In the genomic region with DNA sequence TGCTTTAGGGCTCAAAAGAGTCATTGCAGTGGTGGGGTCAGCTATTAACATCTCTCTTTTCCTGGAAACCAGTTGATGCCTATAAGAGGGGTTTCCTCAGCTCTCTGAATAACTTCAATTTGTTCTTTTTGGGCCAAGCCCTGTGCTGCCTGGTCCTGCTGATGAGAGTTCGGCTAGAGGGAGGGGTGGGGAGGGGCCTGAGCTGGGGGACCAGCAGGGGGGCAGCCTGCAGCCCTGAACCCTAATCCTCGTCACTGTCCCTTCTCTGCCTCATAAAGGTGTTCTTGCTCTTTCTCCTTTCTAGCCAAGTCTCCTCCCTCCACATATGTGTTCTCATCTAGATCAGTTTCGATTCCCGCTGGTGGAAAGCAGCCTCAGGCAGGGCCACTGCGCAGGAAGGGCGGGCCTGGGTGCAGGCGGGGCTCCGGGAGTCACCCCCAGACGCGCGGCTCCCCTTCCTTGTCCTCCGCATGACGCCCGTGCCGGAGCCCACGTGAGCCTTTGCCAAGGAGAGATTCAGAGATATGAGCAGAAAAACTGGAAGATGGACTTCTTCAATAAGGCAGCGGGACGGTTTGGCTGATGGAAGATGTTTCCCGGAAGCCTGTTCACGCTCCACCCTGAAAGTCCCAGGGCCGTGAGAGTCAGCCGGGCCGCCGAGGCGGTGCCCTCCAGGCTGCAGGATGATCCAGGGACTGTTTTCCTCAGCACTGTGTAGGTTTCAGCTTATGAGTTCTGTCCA, we compare ENCODE assay signal across 8 cellular contexts. TPM values are rescaled to one million over a fixed set of nuclear protein-coding genes. Genes with fewer than 3 reads are reported as not detected.
DNase-seq lines count a peak whose midpoint lies in the region; ATAC-seq, FAIRE-seq and TF ChIP-seq lines count a peak whose summit lies in the region.

No MANE protein-coding gene starts in this region.

- no peak overlapping the region for H3K27ac ChIP-seq in HepG2 (ENCODE audit: extremely low read length, insufficient read depth, low read length)

- H3K9ac ChIP-seq in HepG2 (ENCODE audit: insufficient read depth, low read depth, low read length) = peak overlapping the region; percentile 23; the same call in 1 of the 2 replicates

- in situ Hi-C loops in HepG2 (cut with HindIII; ENCODE audit: extremely low pct_ligation_motif_present, low pct_unique_long_range_greater_than_20kb) = no loop called here

- H3K27ac Mint-ChIP-seq in dendritic cell treated with granulocyte-macrophage colony-stimulating factor and Interleukin-4, amounts not matched to agents 40 ng/mL and 50 ng/mL, for 4 days = peak overlapping the region; percentile 91

- peak overlapping the region; percentile 79 for H3K4me3 Mint-ChIP-seq in dendritic cell treated with granulocyte-macrophage colony-stimulating factor and Interleukin-4, amounts not matched to agents 40 ng/mL and 50 ng/mL, for 4 days

- no peaks in the 10 kb centered on the region for H3K36me3 ChIP-seq in HepG2 (replicated peaks in 1 of 2; ENCODE audit: control insufficient read depth in 1 of 2, insufficient read depth in 2 of 2, low read length in 2 of 2)

- peaks cover 21% of the 10 kb centered on the region for H3K4me1 Mint-ChIP-seq in dendritic cell treated with granulocyte-macrophage colony-stimulating factor and Interleukin-4, amounts not matched to agents 40 ng/mL and 50 ng/mL, for 4 days (ENCODE audit: low read depth)

- DNase-seq in AG04449 (ENCODE audit: low read depth, low spot score) (no peak), NCI-H526 treated with DMSO at 0.1 percent for 48 hours (lab: John Stamatoyannopoulos, UW) (peak; percentile 64), HepG2 (ENCODE audit: low spot score) (no peak)
- DNase-seq in activated CD4-positive, alpha-beta T cell treated with anti-CD3 and anti-CD28 coated beads, Interleukin-2, amount 50 U/mL, for 1 hour = peak; percentile 74
- DNase-seq in stimulated activated CD4-positive, alpha-beta T cell treated with anti-CD3 and anti-CD28 coated beads, Interleukin-4, amount 100 ng/mL, for 1 hour = peak; percentile 74

- no peaks in the 10 kb centered on the region for H3K27me3 Mint-ChIP-seq in dendritic cell treated with granulocyte-macrophage colony-stimulating factor and Interleukin-4, amounts not matched to agents 40 ng/mL and 50 ng/mL, for 4 days

- H2AFZ ChIP-seq in HepG2 (ENCODE audit: low read length) = peak overlapping the region; percentile 35

- no TSS peak for BruUV-seq in HepG2 (replicated peaks; lab: Mats Ljungman, UMichigan)

- TF ChIP-seq CTCF in AG04449 (IDR thresholded peaks at IDR 0.05; ENCODE audit: insufficient read depth, low read length, missing control alignments) (no peak), HepG2 (CRISPR knock-in tag; IDR thresholded peaks at IDR 0.05) (no peak)

- POLR2A ChIA-PET in AG04449 (lab: Yijun Ruan, JAX) (no interaction called here), HepG2 (lab: Yijun Ruan, JAX) (no interaction called here)

- peaks cover 12% of the 10 kb centered on the region for H3K36me3 Mint-ChIP-seq in dendritic cell treated with granulocyte-macrophage colony-stimulating factor and Interleukin-4, amounts not matched to agents 40 ng/mL and 50 ng/mL, for 4 days (ENCODE audit: low read depth)

- TF ChIP-seq RAD21 in HepG2 (CRISPR knock-in tag; IDR thresholded peaks at IDR 0.05) = no peak

- no peaks in the 10 kb centered on the region for H3K79me2 ChIP-seq in HepG2 (ENCODE audit: insufficient read depth, low read length)

- H3K4me1 ChIP-seq in HepG2 (ENCODE audit: insufficient read depth, low read length) = peaks cover 24% of the 10 kb centered on the region

- CTCF ChIA-PET in AG04449 (lab: Yijun Ruan, JAX) = interaction anchor here (1.4 to 5.6 kb wide), 3 partner anchors 9 to 120 kb away, joined by 4 to 57 read pairs (median 5); a partner anchor contains a TSS
- CTCF ChIA-PET in HepG2 (lab: Yijun Ruan, JAX; ENCODE audit: low intra/inter-chr PET ratio, low total read pairs) = no interaction called here

- 0% methylated on average over 9 of the region's 25 CpGs for WGBS in HepG2 (ENCODE audit: low lambda C conversion rate)

- TF ChIP-seq POLR2A in HepG2 (IDR thresholded peaks at IDR 0.05; ENCODE audit: insufficient read depth in 1 of 2, low read depth in 2 of 2, low read length in 2 of 2) = no peak

- FAIRE-seq in HepG2 (lab: Jason Lieb, UNC) = peak; percentile 76

- H3K9me3 ChIP-seq in HepG2 (ENCODE audit: low read length) = no peaks in the 10 kb centered on the region

- H3K9me3 Mint-ChIP-seq in dendritic cell treated with granulocyte-macrophage colony-stimulating factor and Interleukin-4, amounts not matched to agents 40 ng/mL and 50 ng/mL, for 4 days = no peaks in the 10 kb centered on the region

- H4K20me1 ChIP-seq in HepG2 (ENCODE audit: insufficient read depth, low read length) = no peaks in the 10 kb centered on the region

- H3K4me3 ChIP-seq in AG04449 (ENCODE audit: low read depth, low read length) (peak overlapping the region; percentile 65), HepG2 (replicated peaks in 1 of 3; ENCODE audit: insufficient read depth in 1 of 3, low read depth in 2 of 3, low read length in 3 of 3) (peak overlapping the region; percentile 68 to 78 (median 72))

- TF ChIP-seq EP300 in HepG2 (IDR thresholded peaks at IDR 0.05; ENCODE audit: low read depth in 2 of 2, low read length in 2 of 2) (no peak), HepG2 (CRISPR knock-in tag; IDR thresholded peaks at IDR 0.05; ENCODE audit: borderline replicate concordance) (no peak)

- intact Hi-C loops in dendritic cell treated with granulocyte-macrophage colony-stimulating factor and Interleukin-4, amounts not matched to agents 40 ng/mL and 50 ng/mL, for 4 days (cut with micrococcal nuclease) = loop anchor here (2.0 kb wide), 1 partner anchor 13 kb away; no protein-coding TSS in a partner anchor
- intact Hi-C loops in HepG2 (cut with micrococcal nuclease; ENCODE audit: unreplicated experiment) = no loop called here

- H3K27me3 ChIP-seq in HepG2 (ENCODE audit: control insufficient read depth in 1 of 2, insufficient read depth in 2 of 2, low read length in 2 of 2) = no peaks in the 10 kb centered on the region; a peak in 1 of 5 replicates

- H3K4me2 ChIP-seq in HepG2 (ENCODE audit: low read depth, low read length) = peak overlapping the region; percentile 73

- ATAC-seq in GM18909 (IDR thresholded peaks at IDR 0.05; ENCODE audit: poor library complexity, unreplicated experiment) (peak; percentile 88), HG03280 (IDR thresholded peaks at IDR 0.05; ENCODE audit: unreplicated experiment) (peak; percentile 80), HepG2 (peak; percentile 93)

TF ChIP-seq in HepG2, 621 proteins besides CTCF, POLR2A, EP300 and RAD21 (continues in another document):
- TF ChIP-seq YEATS4 (CRISPR knock-in tag; IDR thresholded peaks at IDR 0.05; ENCODE audit: borderline replicate concordance) (peak; percentile 47), ZBTB38 (CRISPR knock-in tag; IDR thresholded peaks at IDR 0.05) (no peak), ZBTB7B (CRISPR knock-in tag; IDR thresholded peaks at IDR 0.05) (no peak), TGIF2 (CRISPR knock-in tag; IDR thresholded peaks at IDR 0.05) (no peak), PCBP1 (IDR thresholded peaks at IDR 0.05; ENCODE audit: borderline replicate concordance, low read depth, low read length) (no peak), ATF7 (IDR thresholded peaks at IDR 0.05) (no peak), ATF7 (CRISPR knock-in tag; IDR thresholded peaks at IDR 0.05) (no peak), MED13 (CRISPR knock-in tag; IDR thresholded peaks at IDR 0.05) (no peak)
- TF ChIP-seq, protein P1, sequence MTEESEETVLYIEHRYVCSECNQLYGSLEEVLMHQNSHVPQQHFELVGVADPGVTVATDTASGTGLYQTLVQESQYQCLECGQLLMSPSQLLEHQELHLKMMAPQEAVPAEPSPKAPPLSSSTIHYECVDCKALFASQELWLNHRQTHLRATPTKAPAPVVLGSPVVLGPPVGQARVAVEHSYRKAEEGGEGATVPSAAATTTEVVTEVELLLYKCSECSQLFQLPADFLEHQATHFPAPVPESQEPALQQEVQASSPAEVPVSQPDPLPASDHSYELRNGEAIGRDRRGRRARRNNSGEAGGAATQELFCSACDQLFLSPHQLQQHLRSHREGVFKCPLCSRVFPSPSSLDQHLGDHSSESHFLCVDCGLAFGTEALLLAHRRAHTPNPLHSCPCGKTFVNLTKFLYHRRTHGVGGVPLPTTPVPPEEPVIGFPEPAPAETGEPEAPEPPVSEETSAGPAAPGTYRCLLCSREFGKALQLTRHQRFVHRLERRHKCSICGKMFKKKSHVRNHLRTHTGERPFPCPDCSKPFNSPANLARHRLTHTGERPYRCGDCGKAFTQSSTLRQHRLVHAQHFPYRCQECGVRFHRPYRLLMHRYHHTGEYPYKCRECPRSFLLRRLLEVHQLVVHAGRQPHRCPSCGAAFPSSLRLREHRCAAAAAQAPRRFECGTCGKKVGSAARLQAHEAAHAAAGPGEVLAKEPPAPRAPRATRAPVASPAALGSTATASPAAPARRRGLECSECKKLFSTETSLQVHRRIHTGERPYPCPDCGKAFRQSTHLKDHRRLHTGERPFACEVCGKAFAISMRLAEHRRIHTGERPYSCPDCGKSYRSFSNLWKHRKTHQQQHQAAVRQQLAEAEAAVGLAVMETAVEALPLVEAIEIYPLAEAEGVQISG (CRISPR knock-in tag; IDR thresholded peaks at IDR 0.05) = 0 out of 2 replicates have a peak, but pooled peaks have one; percentile 25

RNA-seq across cellular contexts. Expression of a gene that starts 15.0 kb away (rescaled TPM):
- 25.6 and 29.5 TPM in 2 replicates for total RNA-seq in HepG2 (2016; rRNA removed; fragmentation: Illumina TruSeq; extraction: Trizol)
- 16.0 and 18.5 TPM in 2 replicates for total RNA-seq in HepG2 (2016; cell fraction: cytosol; rRNA removed; fragmentation: Illumina TruSeq; extraction: Trizol; ENCODE audit: low read depth)
- total RNA-seq in HepG2 (2016; cell fraction: insoluble cytoplasmic fraction; rRNA removed; fragmentation: Illumina TruSeq; extraction: Trizol) = 28.1 and 32.3 TPM in 2 replicates
- 28.9 and 30.2 TPM in 2 replicates for total RNA-seq in HepG2 (2016; cell fraction: membrane; rRNA removed; fragmentation: Illumina TruSeq; extraction: Trizol)
- 26.9 and 28.2 TPM in 2 replicates for total RNA-seq in HepG2 (2016; cell fraction: nucleus; rRNA removed; fragmentation: Illumina TruSeq; extraction: Trizol)
- polyA plus RNA-seq in HepG2 (2011; rRNA removed) = 32.5 and 41.5 TPM in 2 replicates
- polyA plus RNA-seq in HepG2 (2011; cell fraction: cytosol; rRNA removed) = 18.7 and 30.4 TPM in 2 replicates
- 9.7 and 15.2 TPM in 2 replicates for polyA plus RNA-seq in HepG2 (2011; cell fraction: nucleus; rRNA removed)
- polyA plus RNA-seq in HepG2 (2012) = 16.7 and 20.5 TPM in 2 replicates
- 7.1 and 8.2 TPM in 2 replicates for polyA plus RNA-seq in HepG2 (2016; cell fraction: cytosol; fragmentation: Illumina TruSeq; extraction: Trizol; ENCODE audit: low read depth)
- polyA plus RNA-seq in HepG2 (2016; cell fraction: insoluble cytoplasmic fraction; fragmentation: Illumina TruSeq; extraction: Trizol; ENCODE audit: low read depth) = 29.2 and 30.8 TPM in 2 replicates
- polyA plus RNA-seq in HepG2 (2016; cell fraction: membrane; fragmentation: Illumina TruSeq; extraction: Trizol; ENCODE audit: low read depth) = 20.4 and 22.8 TPM in 2 replicates
- 28.3 and 30.5 TPM in 2 replicates for polyA plus RNA-seq in HepG2 (2016; cell fraction: nucleus; fragmentation: Illumina TruSeq; extraction: Trizol; ENCODE audit: insufficient read depth, low read depth)
- polyA minus RNA-seq in HepG2 (2011; rRNA and poly(A)+ RNA removed; ENCODE audit: low replicate concordance) = 19.0 and 20.1 TPM in 2 replicates
- 17.0 and 19.7 TPM in 2 replicates for polyA minus RNA-seq in HepG2 (2011; cell fraction: cytosol; rRNA and poly(A)+ RNA removed)
- polyA minus RNA-seq in HepG2 (2011; cell fraction: nucleus; rRNA and poly(A)+ RNA removed) = 48.0 and 48.5 TPM in 2 replicates

Comparison
In these comparisons a context has a peak if more than half of its experiments do, and no peak if none do; other contexts are left out.
1. DNase-seq: peak in NCI-H526 treated with DMSO at 0.1 percent for 48 hours (single experiment), activated CD4-positive, alpha-beta T cell treated with anti-CD3 and anti-CD28 coated beads, Interleukin-2, amount 50 U/mL, for 1 hour (single experiment) and stimulated activated CD4-positive, alpha-beta T cell treated with anti-CD3 and anti-CD28 coated beads, Interleukin-4, amount 100 ng/mL, for 1 hour (single experiment); none in AG04449 (single experiment) and HepG2 (single experiment).
2. Peak in every context shown above with its lines, with median percentiles within 50 percentile points of each other: ATAC-seq.